18 cellular contexts compared by ENCODE assay signal in genomic region chrX:17495052-17495451, GRCh38.
"Had no signal": no experiment of that assay in that cellular context is flagged by ENCODE, and none has a peak within 500 bp of the region (broad histone marks: within the 10 kb centered on the region; RNA-seq: fewer than 3 reads in every experiment).

No MANE protein-coding gene starts in this region.

- H3K4me1 Mint-ChIP-seq: activated naive CD8-positive, alpha-beta T cell treated with anti-CD3 and anti-CD28 coated beads for 36 hours; natural killer cell; stimulated activated effector memory CD8-positive, alpha-beta T cell treated with anti-CD3 and anti-CD28 coated beads, Interleukin-12 subunit alpha, Interleukin-12 subunit beta, amount 100 ng/mL, for 72 hours had no signal

- H3K4me1 ChIP-seq: left lung had no signal

- ATAC-seq: activated CD4-positive, CD25-positive, alpha-beta regulatory T cell treated with anti-CD3 and anti-CD28 coated beads, Interleukin-2, amount 50 U/mL, for 24 hours; left lung; mucosa of descending colon; natural killer cell; stimulated activated effector memory CD8-positive, alpha-beta T cell treated with anti-CD3 and anti-CD28 coated beads, Interleukin-12 subunit alpha, Interleukin-12 subunit beta, amount 100 ng/mL, for 72 hours had no signal

- H3K9me3 ChIP-seq: left lung, mucosa of descending colon, neutrophil, thyroid gland had no signal

- H3K36me3 Mint-ChIP-seq: natural killer cell; stimulated activated effector memory CD8-positive, alpha-beta T cell treated with anti-CD3 and anti-CD28 coated beads, Interleukin-12 subunit alpha, Interleukin-12 subunit beta, amount 100 ng/mL, for 72 hours had no signal

- H3K36me3 ChIP-seq: left lung, neutrophil, thyroid gland had no signal

- DNase-seq: activated CD4-positive, alpha-beta T cell treated with anti-CD3 and anti-CD28 coated beads, Interleukin-2, amount 50 U/mL, for 1 hour; activated CD8-positive, alpha-beta memory T cell treated with anti-CD3 and anti-CD28 coated beads for 24 hours; activated gamma-delta T cell treated with Interleukin-2 at 50 U/mL for 16 hours; activated naive CD8-positive, alpha-beta T cell treated with anti-CD3 and anti-CD28 coated beads for 36 hours; cortex of kidney; effector CD4-positive, alpha-beta T cell; foreskin fibroblast; hippocampal formation; kidney; left lung; mammary epithelial cell; mucosa of descending colon; natural killer cell; thyroid gland had no signal

- H3K27me3 Mint-ChIP-seq: brain had no signal

- H3K27ac ChIP-seq: left lung, neutrophil, thyroid gland had no signal

- H3K4me3 Mint-ChIP-seq: activated naive CD8-positive, alpha-beta T cell treated with anti-CD3 and anti-CD28 coated beads for 36 hours; brain; natural killer cell; stimulated activated effector memory CD8-positive, alpha-beta T cell treated with anti-CD3 and anti-CD28 coated beads, Interleukin-12 subunit alpha, Interleukin-12 subunit beta, amount 100 ng/mL, for 72 hours had no signal

- H3K27me3 ChIP-seq: left lung, neutrophil, thyroid gland had no signal

- H3K4me3 ChIP-seq: left lung, mucosa of descending colon, thyroid gland had no signal

- H3K27ac Mint-ChIP-seq: activated naive CD8-positive, alpha-beta T cell treated with anti-CD3 and anti-CD28 coated beads for 36 hours; brain; natural killer cell; stimulated activated effector memory CD8-positive, alpha-beta T cell treated with anti-CD3 and anti-CD28 coated beads, Interleukin-12 subunit alpha, Interleukin-12 subunit beta, amount 100 ng/mL, for 72 hours had no signal
